In the genomic region with DNA sequence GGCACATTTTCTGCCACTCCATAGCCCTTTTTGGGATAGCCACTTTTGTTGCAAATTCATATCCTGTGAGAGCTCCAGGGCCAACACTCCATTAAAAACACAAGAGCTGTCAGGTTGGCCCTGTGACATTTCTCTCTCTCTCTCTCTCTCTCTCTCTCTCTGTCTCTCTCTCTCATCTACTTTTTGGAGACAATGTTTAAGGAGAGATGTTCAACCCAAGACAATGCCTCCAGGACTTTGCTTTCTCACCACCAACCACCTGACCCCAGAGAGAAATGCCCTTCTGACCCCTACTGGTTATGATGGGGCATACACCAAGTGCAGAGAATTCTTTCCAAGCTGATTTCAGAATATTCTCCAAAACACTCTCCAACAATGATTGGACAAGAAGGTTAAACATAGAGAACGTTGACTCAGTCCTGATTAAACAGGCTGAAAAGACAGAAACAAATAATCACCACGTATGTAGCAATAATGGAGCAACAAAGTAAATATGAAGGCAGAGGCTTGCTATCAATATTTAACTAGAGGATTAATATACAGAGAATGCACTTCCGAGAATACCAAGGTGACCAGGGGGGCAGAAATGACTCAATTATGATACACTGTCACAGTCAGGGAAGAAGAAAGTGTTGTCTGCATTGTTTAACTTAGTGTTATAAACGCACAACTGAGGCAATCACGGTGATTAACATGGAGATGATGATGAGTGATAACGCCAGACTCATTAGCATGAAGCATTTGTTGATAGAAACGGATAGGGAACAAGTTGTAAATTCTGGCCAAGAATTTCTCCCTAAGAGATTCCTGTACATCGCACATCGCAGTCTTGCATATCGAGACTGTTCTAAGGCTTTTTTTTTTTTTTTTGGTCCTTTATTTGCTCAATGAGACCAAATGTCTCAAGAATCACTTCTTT, we compare ENCODE assay signal across 8 cellular contexts.
DNase-seq lines count a peak whose midpoint lies in the region; ATAC-seq and TF ChIP-seq lines count a peak whose summit lies in the region.

No MANE protein-coding gene starts in this region.

- H3K36me3 Mint-ChIP-seq in CD4-positive, alpha-beta T cell (ENCODE audit: low read depth), result no peaks in the 10 kb centered on the region
- H3K36me3 Mint-ChIP-seq in memory B cell, result no peaks in the 10 kb centered on the region

- H4K20me1 ChIP-seq in OCI-LY3 (ENCODE audit: insufficient read depth, low read length), result no peaks in the 10 kb centered on the region

- H3K36me3 ChIP-seq in OCI-LY3 (replicated peaks; ENCODE audit: low read depth, low read length), result no peaks in the 10 kb centered on the region
- H3K36me3 ChIP-seq in breast epithelium, result no peaks in the 10 kb centered on the region

- POLR2A ChIA-PET in CD4-positive, alpha-beta T cell (lab: Charles Lee), result interaction anchor here (0.7 to 4.3 kb wide), 12 partner anchors 8 to 227 kb away, joined by 3 to 33 read pairs (median 3); no protein-coding TSS in a partner anchor

- no peaks in the 10 kb centered on the region for H3K27me3 Mint-ChIP-seq in CD4-positive, alpha-beta T cell
- H3K27me3 Mint-ChIP-seq in memory B cell, result no peaks in the 10 kb centered on the region

- H3K9me3 Mint-ChIP-seq in CD4-positive, alpha-beta T cell, result peaks cover 2% of the 10 kb centered on the region
- H3K9me3 Mint-ChIP-seq in memory B cell, result no peaks in the 10 kb centered on the region

- no peak overlapping the region; the same call in 1 of the 2 replicates for H3K4me3 ChIP-seq in OCI-LY3 (ENCODE audit: low read length)
- H3K4me3 ChIP-seq in breast epithelium, result no peak overlapping the region
- H3K4me3 ChIP-seq in lower leg skin (ENCODE audit: low read depth, poor library complexity, severe bottlenecking), result no peak overlapping the region

- H3K4me2 ChIP-seq in OCI-LY3 (ENCODE audit: low read length), result peak overlapping the region; percentile 56

- TF ChIP-seq POLR2A in breast epithelium (IDR thresholded peaks at IDR 0.05) (no peak), lower leg skin (IDR thresholded peaks at IDR 0.05) (no peak)

- CTCF ChIA-PET in CD4-positive, alpha-beta T cell (lab: Charles Lee), result interaction anchor here (0.5 to 3.6 kb wide), 35 partner anchors 8 to 786 kb away, joined by 3 to 33 read pairs (median 4); no protein-coding TSS in a partner anchor

- no peaks in the 10 kb centered on the region for H3K27me3 ChIP-seq in CD4-positive, alpha-beta T cell (ENCODE audit: control insufficient read depth, insufficient read depth, low read length)
- H3K27me3 ChIP-seq in OCI-LY3 (ENCODE audit: low read depth, low read length), result no peaks in the 10 kb centered on the region
- no peaks in the 10 kb centered on the region for H3K27me3 ChIP-seq in breast epithelium

- H3K79me2 ChIP-seq in OCI-LY3 (ENCODE audit: low read length), result no peaks in the 10 kb centered on the region

- no peak overlapping the region for H2AFZ ChIP-seq in OCI-LY3 (ENCODE audit: low read depth, low read length)

- DNase-seq in CD4-positive, alpha-beta T cell, result peak in 4 of 10 experiments; percentile 17 to 41 (median 38)
- DNase-seq in breast epithelium (ENCODE audit: low spot score in 2 of 2), result no peak
- DNase-seq in memory B cell (ENCODE audit: low spot score in 2 of 2), result peak in 1 of 2 donors; percentile 48
- no peak for DNase-seq in lower leg skin (ENCODE audit: low spot score in 2 of 2)
- no peak for DNase-seq in cerebellar nuclear complex (lab: John Stamatoyannopoulos, UW)

- intact Hi-C loops in CD4-positive, alpha-beta T cell (cut with DNase I, micrococcal nuclease), result loop anchor here (1.0 to 10.0 kb wide), 8 partner anchors 17 to 964 kb away; partner anchors contain the start of gene CCDC7 (in 1 of the 2)
- intact Hi-C loops in breast epithelium (cut with DNase I; ENCODE audit: low total_unique reads), result no loop called here
- intact Hi-C loops in lower leg skin (cut with DNase I; ENCODE audit: low total_unique reads), result no loop called here

- no peaks in the 10 kb centered on the region for H3K9me3 ChIP-seq in CD4-positive, alpha-beta T cell (ENCODE audit: control insufficient read depth, low read length)
- H3K9me3 ChIP-seq in OCI-LY3 (ENCODE audit: insufficient read depth, low read length) (no peaks in the 10 kb centered on the region), breast epithelium (no peaks in the 10 kb centered on the region)

- H3K9ac ChIP-seq in OCI-LY3 (ENCODE audit: low read length), result no peak overlapping the region

- ATAC-seq in CD4-positive, alpha-beta T cell (ENCODE audit: poor library complexity), result peak; percentile 83
- ATAC-seq in GM18508 (IDR thresholded peaks at IDR 0.05; ENCODE audit: insufficient read depth, unreplicated experiment) (peak; percentile 72), HG03045 (IDR thresholded peaks at IDR 0.05; ENCODE audit: unreplicated experiment) (peak; percentile 53), memory B cell (ENCODE audit: low read depth) (peak; percentile 42)

- peak; percentile 64 for TF ChIP-seq CTCF in CD4-positive, alpha-beta T cell (IDR thresholded peaks at IDR 0.05)
- TF ChIP-seq CTCF in OCI-LY3 (IDR thresholded peaks at IDR 0.05; ENCODE audit: low read depth, low read length) (peak; percentile 69), breast epithelium (IDR thresholded peaks at IDR 0.05) (peak; percentile 25 to 33 (median 26)), lower leg skin (IDR thresholded peaks at IDR 0.05) (no peak)

- H3K4me1 Mint-ChIP-seq in CD4-positive, alpha-beta T cell (ENCODE audit: low read depth), result peaks cover 48% of the 10 kb centered on the region
- H3K4me1 Mint-ChIP-seq in memory B cell, result peaks cover 33% of the 10 kb centered on the region

- H3K4me1 ChIP-seq in OCI-LY3 (ENCODE audit: low read length), result peaks cover 22% of the 10 kb centered on the region
- H3K4me1 ChIP-seq in breast epithelium, result no peaks in the 10 kb centered on the region

- 47 to 57% methylated on average over 10 of the region's 10 CpGs for WGBS in lower leg skin, 2 donors

- peak overlapping the region; percentile 26 for H3K4me3 Mint-ChIP-seq in CD4-positive, alpha-beta T cell
- H3K4me3 Mint-ChIP-seq in memory B cell, result no peak overlapping the region

- H3K27ac Mint-ChIP-seq in CD4-positive, alpha-beta T cell, result peak overlapping the region; percentile 15
- peak overlapping the region; percentile 72 for H3K27ac Mint-ChIP-seq in memory B cell

- no peak overlapping the region for H3K27ac ChIP-seq in CD4-positive, alpha-beta T cell (ENCODE audit: low read depth, low read length)
- H3K27ac ChIP-seq in OCI-LY3 (ENCODE audit: low read length) (no peak overlapping the region), breast epithelium (no peak overlapping the region)

Comparison
In these comparisons a context has a peak if more than half of its experiments do, and no peak if none do; other contexts are left out.
1. CTCF ChIP-seq: peak in CD4-positive, alpha-beta T cell (single experiment), OCI-LY3 (single experiment) and breast epithelium (3 of 3); none in lower leg skin (0 of 3).
2. intact Hi-C loops: an anchor here in CD4-positive, alpha-beta T cell (1.0 to 10.0 kb wide); none called in breast epithelium and lower leg skin.
3. Peak in every context shown above with its lines, with median percentiles within 50 percentile points of each other: ATAC-seq.